In the genomic region with DNA sequence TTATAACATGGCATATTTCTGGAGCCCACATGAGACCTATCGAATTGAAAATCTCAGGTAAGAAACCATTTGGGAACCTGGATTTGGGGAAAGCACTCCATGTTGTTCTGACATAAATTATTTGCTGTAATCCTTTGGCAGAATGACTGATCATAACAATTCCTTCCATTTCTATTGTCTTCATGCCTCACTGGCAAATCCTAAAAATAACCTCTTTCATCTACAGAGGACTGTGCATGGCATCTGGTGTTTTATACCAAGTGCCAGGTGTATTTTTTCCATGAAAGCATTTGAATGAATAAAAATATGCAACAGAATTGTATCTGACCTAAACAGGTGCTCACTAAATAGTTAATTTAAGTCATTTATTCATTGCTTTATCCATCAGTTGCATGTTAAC, we compare ENCODE assay signal across 10 cellular contexts. TPM values are rescaled to one million over a fixed set of nuclear protein-coding genes. Genes with fewer than 3 reads are reported as not detected.
"Had no signal": no experiment of that assay in that cellular context is flagged by ENCODE, and none has a peak within 500 bp of the region (broad histone marks: within the 10 kb centered on the region; RNA-seq: fewer than 3 reads in every experiment).

No MANE protein-coding gene starts in this region.

- H3K27ac ChIP-seq: GM23248, HL-60 had no signal

- H3K4me1 ChIP-seq: HAP-1 had no signal

- ATAC-seq: HCT116, HepG2 had no signal

- DNase-seq: GM23248, GOT3, H7, HFFc6, KBM-7 had no signal

- H3K4me3 ChIP-seq: GM23248, HAP-1 had no signal

- H3K36me3 ChIP-seq: HAP-1 had no signal

- H3K9me3 ChIP-seq: HAP-1 had no signal

RNA-seq across cellular contexts. Expression of a gene that starts 50.0 kb away (rescaled TPM):
- polyA plus RNA-seq: IgD-negative memory B cell had no signal
